18 cellular contexts compared by ENCODE assay signal in genomic region chr14:100548295-100548655, GRCh38. TPM values are rescaled to one million over a fixed set of nuclear protein-coding genes. Genes with fewer than 3 reads are reported as not detected.
DNase-seq lines count a peak whose midpoint lies in the region; ATAC-seq and TF ChIP-seq lines count a peak whose summit lies in the region.
"Had no signal": no experiment of that assay in that cellular context is flagged by ENCODE, and none has a peak within 500 bp of the region (broad histone marks: within the 10 kb centered on the region; RNA-seq: fewer than 3 reads in every experiment).

No MANE protein-coding gene starts in this region.

- H3K9me3 ChIP-seq in Karpas-422 (ENCODE audit: low read length) = no peaks in the 10 kb centered on the region
- no peaks in the 10 kb centered on the region for H3K9me3 ChIP-seq in colonic mucosa
- H3K9me3 ChIP-seq in neutrophil = no peaks in the 10 kb centered on the region
- H3K9me3 ChIP-seq: left lung, prostate gland had no signal

- TF ChIP-seq CTCF in colonic mucosa (IDR thresholded peaks at IDR 0.05) (no peak), neutrophil (IDR thresholded peaks at IDR 0.05) (no peak)

- no peaks in the 10 kb centered on the region for H3K27me3 ChIP-seq in Karpas-422 (ENCODE audit: low read length)
- H3K27me3 ChIP-seq in colonic mucosa = no peaks in the 10 kb centered on the region
- peaks cover 10% of the 10 kb centered on the region for H3K27me3 ChIP-seq in neutrophil
- H3K27me3 ChIP-seq: left lung had no signal

- no peaks in the 10 kb centered on the region; the same call in 1 of the 2 replicates for H4K20me1 ChIP-seq in Karpas-422 (ENCODE audit: insufficient read depth, low read depth, low read length)

- H3K4me3 Mint-ChIP-seq in activated CD4-positive, alpha-beta T cell treated with anti-CD3 and anti-CD28 coated beads for 36 hours = no peak overlapping the region
- H3K4me3 Mint-ChIP-seq: GM23338; stimulated activated naive CD8-positive, alpha-beta T cell treated with anti-CD3 and anti-CD28 coated beads, Interleukin-15, Interleukin-2, amounts not matched to agents 100 ng/mL and 50 ng/mL, for 24 hours had no signal

- no peaks in the 10 kb centered on the region for H3K36me3 Mint-ChIP-seq in activated CD4-positive, alpha-beta T cell treated with anti-CD3 and anti-CD28 coated beads for 36 hours (ENCODE audit: low read depth)

- POLR2A ChIA-PET in activated CD4-positive, alpha-beta T cell treated with anti-CD3 and anti-CD28 coated beads for 36 hours (lab: Charles Lee) = no interaction called here

- H3K27ac Mint-ChIP-seq in activated CD4-positive, alpha-beta T cell treated with anti-CD3 and anti-CD28 coated beads for 36 hours = no peak overlapping the region
- H3K27ac Mint-ChIP-seq: GM23338; stimulated activated naive CD8-positive, alpha-beta T cell treated with anti-CD3 and anti-CD28 coated beads, Interleukin-15, Interleukin-2, amounts not matched to agents 100 ng/mL and 50 ng/mL, for 24 hours; T-helper 1 cell treated with Interleukin-12 subunit alpha and Interleukin-12 subunit beta and Interleukin-4 antibody, amounts not matched to agents 30 μg/mL and 1 μg/mL, for 36 hours had no signal

- H3K4me3 ChIP-seq in Karpas-422 (ENCODE audit: low read length) (no peak overlapping the region), colonic mucosa (no peak overlapping the region), neutrophil (ENCODE audit: low read depth in 1 of 2, low read length in 1 of 2) (peak overlapping the region; percentile 68 to 73)
- H3K4me3 ChIP-seq: GM12878, GM23338, prostate gland had no signal

- peak overlapping the region; percentile 20; the same call in 1 of the 2 replicates for H2AFZ ChIP-seq in Karpas-422 (ENCODE audit: low read length)
- H2AFZ ChIP-seq: GM23338 had no signal

- H3K4me1 ChIP-seq in Karpas-422 (ENCODE audit: low read length) (peaks cover 23% of the 10 kb centered on the region), colonic mucosa (peaks cover 15% of the 10 kb centered on the region), neutrophil (ENCODE audit: control insufficient read depth in 1 of 2, insufficient read depth in 1 of 2, low read depth in 1 of 2, low read length in 1 of 2) (peaks cover 27 to 28% of the 10 kb centered on the region in 2 experiments)

- H3K9me3 Mint-ChIP-seq in activated CD4-positive, alpha-beta T cell treated with anti-CD3 and anti-CD28 coated beads for 36 hours (ENCODE audit: low read depth) = no peaks in the 10 kb centered on the region
- H3K9me3 Mint-ChIP-seq: GM23338; stimulated activated naive CD8-positive, alpha-beta T cell treated with anti-CD3 and anti-CD28 coated beads, Interleukin-15, Interleukin-2, amounts not matched to agents 100 ng/mL and 50 ng/mL, for 24 hours; T-helper 1 cell treated with Interleukin-12 subunit alpha and Interleukin-12 subunit beta and Interleukin-4 antibody, amounts not matched to agents 30 μg/mL and 1 μg/mL, for 36 hours had no signal

- no peaks in the 10 kb centered on the region for H3K79me2 ChIP-seq in Karpas-422 (ENCODE audit: low read length)

- no peak for DNase-seq in activated CD4-positive, alpha-beta T cell treated with anti-CD3 and anti-CD28 coated beads for 36 hours
- no peak for DNase-seq in activated CD4-positive, alpha-beta T cell treated with anti-CD3 and anti-CD28 coated beads for 4 hours
- DNase-seq in Karpas-422 = no peak
- DNase-seq in colonic mucosa = no peak
- DNase-seq in NCI-H187 (lab: John Stamatoyannopoulos, UW) = no peak
- DNase-seq in NCI-H446 (lab: John Stamatoyannopoulos, UW) = no peak
- DNase-seq in OCI-M1 (lab: John Stamatoyannopoulos, UW) = no peak
- DNase-seq: activated T-cell treated with anti-CD3 and anti-CD28 coated beads, Interleukin-2, amount 50 U/mL, for 1 hour; amniotic stem cell; NCI-H1105 treated with DMSO at 0.1 percent for 48 hours had no signal

- H3K27ac ChIP-seq in Karpas-422 (ENCODE audit: low read length) = no peak overlapping the region
- peak overlapping the region; percentile 78 for H3K27ac ChIP-seq in colonic mucosa
- peak overlapping the region; percentile 89 for H3K27ac ChIP-seq in neutrophil

- intact Hi-C loops in activated CD4-positive, alpha-beta T cell treated with anti-CD3 and anti-CD28 coated beads for 36 hours (cut with DNase I, micrococcal nuclease) = no loop called here
- intact Hi-C loops in colonic mucosa (cut with DNase I) = no loop called here

- no peaks in the 10 kb centered on the region for H3K27me3 Mint-ChIP-seq in activated CD4-positive, alpha-beta T cell treated with anti-CD3 and anti-CD28 coated beads for 36 hours
- H3K27me3 Mint-ChIP-seq: stimulated activated naive CD8-positive, alpha-beta T cell treated with anti-CD3 and anti-CD28 coated beads, Interleukin-15, Interleukin-2, amounts not matched to agents 100 ng/mL and 50 ng/mL, for 24 hours had no signal

- no peak overlapping the region for H3K9ac ChIP-seq in Karpas-422 (ENCODE audit: low read length)
- H3K9ac ChIP-seq in colonic mucosa (ENCODE audit: low read depth in 2 of 2, low read length in 2 of 2) = peak overlapping the region in 1 of 2 donors; percentile 33

- H3K4me2 ChIP-seq in Karpas-422 (ENCODE audit: low read depth, low read length, poor library complexity, severe bottlenecking) = no peak overlapping the region
- H3K4me2 ChIP-seq: GM23338 had no signal

- H3K36me3 ChIP-seq in Karpas-422 (ENCODE audit: insufficient read depth, low read length) (no peaks in the 10 kb centered on the region), colonic mucosa (no peaks in the 10 kb centered on the region), neutrophil (peaks cover 16% of the 10 kb centered on the region)
- H3K36me3 ChIP-seq: left lung, prostate gland had no signal

- peak; percentile 4 for ATAC-seq in activated CD4-positive, alpha-beta T cell treated with anti-CD3 and anti-CD28 coated beads for 36 hours
- ATAC-seq: GM23338 had no signal

- peaks cover 18% of the 10 kb centered on the region for H3K4me1 Mint-ChIP-seq in activated CD4-positive, alpha-beta T cell treated with anti-CD3 and anti-CD28 coated beads for 36 hours

- no peaks in the 10 kb centered on the region for H3K9me2 ChIP-seq in Karpas-422 (replicated peaks; ENCODE audit: insufficient read depth, low read length)

- CTCF ChIA-PET in activated CD4-positive, alpha-beta T cell treated with anti-CD3 and anti-CD28 coated beads for 36 hours (lab: Charles Lee) = no interaction called here

RNA-seq across cellular contexts. Expression of gene BEGAIN, which starts 38.9 kb away (rescaled TPM):
- 1 to 10 TPM; 3.1 to 3.5 TPM for total RNA-seq in activated CD4-positive, alpha-beta T cell treated with anti-CD3 and anti-CD28 coated beads for 36 hours
- 0.47 TPM in 1 of 2 replicates, not detected in the other for total RNA-seq in Karpas-422 (2014; rRNA removed; shearing (Covaris generic); ENCODE audit: low replicate concordance)
- under 1 TPM; 0.74 to 0.99 TPM for total RNA-seq in colonic mucosa
- total RNA-seq: myocyte had no signal

Comparison
In these comparisons a context has a peak if more than half of its experiments do, and no peak if none do; other contexts are left out.
1. H3K4me3 ChIP-seq: peak in neutrophil (2 of 2); none in Karpas-422 (single experiment) and colonic mucosa (single experiment).